ENCODE assay signal across 12 cellular contexts in genomic region chr10:43249151-43249961, GRCh38. TPM values are rescaled to one million over a fixed set of nuclear protein-coding genes. Genes with fewer than 3 reads are reported as not detected.
DNase-seq lines count a peak whose midpoint lies in the region; ATAC-seq and TF ChIP-seq lines count a peak whose summit lies in the region.
"Had no signal": no experiment of that assay in that cellular context is flagged by ENCODE, and none has a peak within 500 bp of the region (broad histone marks: within the 10 kb centered on the region; RNA-seq: fewer than 3 reads in every experiment).

No MANE protein-coding gene starts in this region.

- H3K36me3 ChIP-seq in suprapubic skin = no peaks in the 10 kb centered on the region
- H3K36me3 ChIP-seq: stomach had no signal

- H3K4me3 ChIP-seq in suprapubic skin = no peak overlapping the region
- H3K4me3 ChIP-seq: stomach had no signal

- H3K4me3 Mint-ChIP-seq in activated T-cell treated with anti-CD3 and anti-CD28 coated beads, Interleukin-2, amount 50 U/mL, for 24 hours = no peak overlapping the region
- no peak overlapping the region for H3K4me3 Mint-ChIP-seq in activated T-helper 2 cell treated with anti-CD3 and anti-CD28 coated beads, Interferon-gamma antibody, Interleukin-2, Interleukin-4, amounts not matched to agents 10 μg/mL and 5 μg/mL and 100 μg/mL, durations not matched to agents 14 hours and 24 hours and 36 hours (ENCODE audit: low read depth)
- H3K4me3 Mint-ChIP-seq: dendritic cell treated with granulocyte-macrophage colony-stimulating factor and Interleukin-4, amounts not matched to agents 40 ng/mL and 50 ng/mL, for 4 days; naive thymus-derived CD8-positive, alpha-beta T cell had no signal

- no peaks in the 10 kb centered on the region for H3K4me1 ChIP-seq in suprapubic skin
- H3K4me1 ChIP-seq: stomach had no signal

- intact Hi-C loops in activated T-helper 2 cell treated with anti-CD3 and anti-CD28 coated beads, Interferon-gamma antibody, Interleukin-2, Interleukin-4, amounts not matched to agents 10 μg/mL and 5 μg/mL and 100 μg/mL, durations not matched to agents 14 hours and 24 hours and 36 hours (cut with micrococcal nuclease) = no loop called here

- TF ChIP-seq POLR2A in suprapubic skin (IDR thresholded peaks at IDR 0.05) = no peak

- no peak for TF ChIP-seq CTCF in suprapubic skin (IDR thresholded peaks at IDR 0.05)

- TF ChIP-seq EP300 in suprapubic skin (IDR thresholded peaks at IDR 0.05) = no peak

- no peaks in the 10 kb centered on the region for H3K36me3 Mint-ChIP-seq in activated T-cell treated with anti-CD3 and anti-CD28 coated beads, Interleukin-2, amount 50 U/mL, for 24 hours (ENCODE audit: low read depth)
- no peaks in the 10 kb centered on the region for H3K36me3 Mint-ChIP-seq in activated T-helper 2 cell treated with anti-CD3 and anti-CD28 coated beads, Interferon-gamma antibody, Interleukin-2, Interleukin-4, amounts not matched to agents 10 μg/mL and 5 μg/mL and 100 μg/mL, durations not matched to agents 14 hours and 24 hours and 36 hours (ENCODE audit: low read depth)
- H3K36me3 Mint-ChIP-seq: naive thymus-derived CD8-positive, alpha-beta T cell had no signal

- 93% methylated on average over 6 of the region's 9 CpGs for WGBS in suprapubic skin

- H3K27me3 ChIP-seq in suprapubic skin = no peaks in the 10 kb centered on the region

- H3K27me3 Mint-ChIP-seq in activated T-cell treated with anti-CD3 and anti-CD28 coated beads, Interleukin-2, amount 50 U/mL, for 24 hours = no peaks in the 10 kb centered on the region
- H3K27me3 Mint-ChIP-seq in activated T-helper 2 cell treated with anti-CD3 and anti-CD28 coated beads, Interferon-gamma antibody, Interleukin-2, Interleukin-4, amounts not matched to agents 10 μg/mL and 5 μg/mL and 100 μg/mL, durations not matched to agents 14 hours and 24 hours and 36 hours (ENCODE audit: low read depth) = peaks cover 21% of the 10 kb centered on the region
- H3K27me3 Mint-ChIP-seq: naive thymus-derived CD8-positive, alpha-beta T cell had no signal

- no peaks in the 10 kb centered on the region for H3K9me3 Mint-ChIP-seq in activated T-cell treated with anti-CD3 and anti-CD28 coated beads, Interleukin-2, amount 50 U/mL, for 24 hours
- no peaks in the 10 kb centered on the region for H3K9me3 Mint-ChIP-seq in activated T-helper 2 cell treated with anti-CD3 and anti-CD28 coated beads, Interferon-gamma antibody, Interleukin-2, Interleukin-4, amounts not matched to agents 10 μg/mL and 5 μg/mL and 100 μg/mL, durations not matched to agents 14 hours and 24 hours and 36 hours
- H3K9me3 Mint-ChIP-seq: naive thymus-derived CD8-positive, alpha-beta T cell had no signal

- DNase-seq in activated T-cell treated with anti-CD3 and anti-CD28 coated beads, Interleukin-2, amount 50 U/mL, for 24 hours = peak; percentile 26
- no peak for DNase-seq in activated T-cell treated with anti-CD3 and anti-CD28 coated beads for 4 hours
- peak; percentile 7 for DNase-seq in activated T-helper 2 cell treated with anti-CD3 and anti-CD28 coated beads, Interferon-gamma antibody, Interleukin-2, Interleukin-4, amounts not matched to agents 10 μg/mL and 5 μg/mL and 100 μg/mL, durations not matched to agents 14 hours and 24 hours and 36 hours (ENCODE audit: low spot score)
- DNase-seq in mesenteric fat pad (ENCODE audit: low spot score) = peak; percentile 76
- DNase-seq in suprapubic skin (ENCODE audit: low spot score in 2 of 2) = peak; percentile 35 to 43
- no peak for DNase-seq in GM19240 (ENCODE audit: insufficient read length, low spot score)
- no peak for DNase-seq in NCI-H748 (lab: John Stamatoyannopoulos, UW; ENCODE audit: unreplicated experiment)
- DNase-seq: MV-4-11 had no signal

- H3K9me3 ChIP-seq in suprapubic skin = no peaks in the 10 kb centered on the region

- no peak overlapping the region for H3K27ac Mint-ChIP-seq in activated T-cell treated with anti-CD3 and anti-CD28 coated beads, Interleukin-2, amount 50 U/mL, for 24 hours
- H3K27ac Mint-ChIP-seq in activated T-helper 2 cell treated with anti-CD3 and anti-CD28 coated beads, Interferon-gamma antibody, Interleukin-2, Interleukin-4, amounts not matched to agents 10 μg/mL and 5 μg/mL and 100 μg/mL, durations not matched to agents 14 hours and 24 hours and 36 hours = no peak overlapping the region
- H3K27ac Mint-ChIP-seq: dendritic cell treated with granulocyte-macrophage colony-stimulating factor and Interleukin-4, amounts not matched to agents 40 ng/mL and 50 ng/mL, for 4 days had no signal

- ATAC-seq in GM18498 (IDR thresholded peaks at IDR 0.05; ENCODE audit: unreplicated experiment) = no peak
- ATAC-seq: naive thymus-derived CD8-positive, alpha-beta T cell had no signal

- no peak overlapping the region for H3K27ac ChIP-seq in suprapubic skin
- H3K27ac ChIP-seq: stomach had no signal

- H3K4me1 Mint-ChIP-seq in activated T-cell treated with anti-CD3 and anti-CD28 coated beads, Interleukin-2, amount 50 U/mL, for 24 hours (ENCODE audit: low read depth) = peaks cover 8% of the 10 kb centered on the region
- H3K4me1 Mint-ChIP-seq in activated T-helper 2 cell treated with anti-CD3 and anti-CD28 coated beads, Interferon-gamma antibody, Interleukin-2, Interleukin-4, amounts not matched to agents 10 μg/mL and 5 μg/mL and 100 μg/mL, durations not matched to agents 14 hours and 24 hours and 36 hours (ENCODE audit: low read depth) = no peaks in the 10 kb centered on the region

RNA-seq across cellular contexts. Expression of gene RASGEF1A, which starts 17.5 kb away (rescaled TPM):
- 1.1 and 1.6 TPM in 2 replicates for total RNA-seq in activated T-helper 2 cell treated with anti-CD3 and anti-CD28 coated beads, Interferon-gamma antibody, Interleukin-2, Interleukin-4, amounts not matched to agents 10 μg/mL and 5 μg/mL and 100 μg/mL, durations not matched to agents 14 hours and 24 hours and 36 hours
- 1.8 TPM for total RNA-seq in mesenteric fat pad
- total RNA-seq in suprapubic skin = 1 to 10 TPM in 1 of 4 donors, under 1 TPM in 3; 0.59 to 2.6 (median 0.79) TPM

Comparison
In these comparisons a context has a peak if more than half of its experiments do, and no peak if none do; other contexts are left out.
1. DNase-seq: peak in activated T-cell treated with anti-CD3 and anti-CD28 coated beads, Interleukin-2, amount 50 U/mL, for 24 hours (single experiment), activated T-helper 2 cell treated with anti-CD3 and anti-CD28 coated beads, Interferon-gamma antibody, Interleukin-2, Interleukin-4, amounts not matched to agents 10 μg/mL and 5 μg/mL and 100 μg/mL, durations not matched to agents 14 hours and 24 hours and 36 hours (single experiment), mesenteric fat pad (single experiment) and suprapubic skin (2 of 2); none in activated T-cell treated with anti-CD3 and anti-CD28 coated beads for 4 hours (single experiment), GM19240 (single experiment) and NCI-H748 (single experiment).